ENCODE assay signal across 8 cellular contexts in the genomic region with DNA sequence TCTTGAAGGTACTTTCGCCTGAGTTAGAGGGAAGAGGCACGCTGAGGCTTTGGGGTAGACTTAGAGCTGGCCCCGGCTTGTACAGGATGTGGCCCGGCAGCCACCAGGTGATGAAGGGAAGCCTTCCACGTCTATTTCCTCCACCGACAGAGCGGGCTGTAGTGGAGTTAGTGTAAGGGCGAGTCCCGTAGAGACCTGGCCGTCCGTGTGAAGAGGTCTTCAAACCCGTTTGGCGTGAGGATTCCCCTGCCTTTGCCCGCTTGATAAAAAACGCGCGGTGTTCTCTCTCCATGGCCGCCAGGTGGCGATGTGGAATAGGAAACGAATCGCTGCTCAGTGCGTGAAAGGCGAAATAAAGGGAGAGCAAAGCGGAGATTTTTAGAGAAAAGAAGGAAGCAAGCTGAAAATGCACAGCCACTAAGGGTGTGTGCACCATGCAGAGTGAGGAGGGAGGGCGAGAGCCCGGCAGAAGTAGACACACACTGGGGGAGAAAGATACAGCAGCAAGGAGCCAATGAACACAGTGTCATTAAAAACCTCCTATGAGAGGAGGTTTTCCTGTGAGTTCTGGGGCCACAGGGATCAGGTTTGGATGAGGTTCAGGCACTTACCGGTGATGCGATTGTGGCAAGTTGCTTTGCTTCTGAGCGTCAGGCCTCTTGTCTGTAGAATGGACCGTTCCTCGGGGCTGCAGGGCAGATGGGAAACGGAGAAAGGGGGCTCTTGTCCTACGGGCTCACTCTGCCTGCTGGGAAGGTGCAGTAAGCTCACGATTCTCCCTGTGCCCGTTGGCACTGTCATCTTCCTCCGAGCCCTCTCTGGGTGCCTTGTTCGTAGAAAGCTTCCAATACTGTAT. TPM values are rescaled to one million over a fixed set of nuclear protein-coding genes. Genes with fewer than 3 reads are reported as not detected.
A peak's percentile ranks its signal among the peaks of the same experiment; 100 is the strongest.
DNase-seq lines count a peak whose midpoint lies in the region; ATAC-seq and TF ChIP-seq lines count a peak whose summit lies in the region.

No MANE protein-coding gene starts in this region.

- H3K4me3 ChIP-seq in fibroblast of villous mesenchyme (ENCODE audit: low read depth, low read length), result no peak overlapping the region

- ATAC-seq in GM21447 (IDR thresholded peaks at IDR 0.05; ENCODE audit: unreplicated experiment), result peak; percentile 75

- TF ChIP-seq CTCF in fibroblast of villous mesenchyme (IDR thresholded peaks at IDR 0.05; ENCODE audit: insufficient read depth, low read depth, low read length), result peak; percentile 92

- DNase-seq in COLO829 (ENCODE audit: low spot score) (peak; percentile 73), KG1 (lab: John Stamatoyannopoulos, UW) (peak; percentile 84), RPMI7951 (ENCODE audit: low read depth) (peak; percentile 77), fibroblast of villous mesenchyme (ENCODE audit: low read depth) (peak; percentile 81), occipital lobe (lab: John Stamatoyannopoulos, UW) (peak; percentile 66), superior temporal gyrus (ENCODE audit: extremely low spot score) (peak; percentile 95)
- DNase-seq in activated T-helper 1 cell treated with anti-CD3 and anti-CD28 coated beads, Interleukin-2, amount 50 U/mL, for 16 hours (ENCODE audit: low read depth in 1 of 2, low spot score in 1 of 2), result peak; percentile 35 to 44

RNA-seq across cellular contexts. Expression of a gene that starts 34.2 kb away (rescaled TPM):
- total RNA-seq in RPMI7951 (2014; rRNA removed; shearing (Covaris generic)), result 46.1 and 68.5 TPM in 2 replicates
- total RNA-seq in fibroblast of villous mesenchyme (157 and 195 TPM in 2 replicates), occipital lobe (0.31 TPM)

RNA-seq across cellular contexts. Expression of a gene that starts 59.0 kb away (rescaled TPM):
- total RNA-seq in RPMI7951 (2014; rRNA removed; shearing (Covaris generic)), result not detected in 2 replicates
- total RNA-seq in fibroblast of villous mesenchyme (1.3 TPM in 2 replicates), occipital lobe (not detected)

Comparison
In these comparisons a context has a peak if more than half of its experiments do, and no peak if none do; other contexts are left out.
1. DNase-seq: peak in every context shown above with its lines; median percentile 95 in superior temporal gyrus; 84 in KG1; 81 in fibroblast of villous mesenchyme; 77 in RPMI7951; 73 in COLO829; 66 in occipital lobe; 40 in activated T-helper 1 cell treated with anti-CD3 and anti-CD28 coated beads, Interleukin-2, amount 50 U/mL, for 16 hours.
2. RNA of a gene that starts 34.2 kb away (total RNA-seq): 157 to 195 TPM in fibroblast of villous mesenchyme and 46.1 to 68.5 TPM in RPMI7951; 0.31 TPM in occipital lobe (single experiment); every median in the first group is over 10 times any median in the second.